ENCODE assay signal across 14 cellular contexts in genomic region chr9:98262056-98262455, GRCh38. TPM values are rescaled to one million over a fixed set of nuclear protein-coding genes. Genes with fewer than 3 reads are reported as not detected.
DNase-seq lines count a peak whose midpoint lies in the region; ATAC-seq, FAIRE-seq and TF ChIP-seq lines count a peak whose summit lies in the region.
"Had no signal": no experiment of that assay in that cellular context is flagged by ENCODE, and none has a peak within 500 bp of the region (broad histone marks: within the 10 kb centered on the region; RNA-seq: fewer than 3 reads in every experiment).

No MANE protein-coding gene starts in this region.

- no peak overlapping the region for H2AK5ac ChIP-seq in mesenchymal stem cell (ENCODE audit: low read length, severe bottlenecking)

- H4K91ac ChIP-seq in mesenchymal stem cell (ENCODE audit: low read length): no peak overlapping the region

- POLR2A ChIA-PET in K562 (lab: Yijun Ruan, JAX): interaction anchor here (1.5 kb wide), 1 partner anchor 57 kb away, joined by 3 read pairs; no protein-coding TSS in a partner anchor

- peaks cover 36% of the 10 kb centered on the region for H3K4me1 Mint-ChIP-seq in HFFc6 (ENCODE audit: low read depth)
- H3K4me1 Mint-ChIP-seq in osteocyte (ENCODE audit: unreplicated experiment): peaks cover 15% of the 10 kb centered on the region

- no TSS peak for BruUV-seq in K562 (replicated peaks; lab: Mats Ljungman, UMichigan)

- no peak overlapping the region for H3K4me3 Mint-ChIP-seq in HFFc6
- no peak overlapping the region for H3K4me3 Mint-ChIP-seq in osteocyte (ENCODE audit: unreplicated experiment)
- H3K4me3 Mint-ChIP-seq: CD4-positive, CD25-positive, alpha-beta regulatory T cell; GM23338 had no signal

- no peak overlapping the region for H3K14ac ChIP-seq in mesenchymal stem cell (ENCODE audit: low read length in 2 of 2)

- DNase-seq in HFFc6 (no peak), K562 (ENCODE audit: extremely low read depth in 1 of 4, low spot score in 3 of 4) (no peak), mesenchymal stem cell (no peak), osteocyte (ENCODE audit: extremely low spot score, unreplicated experiment) (no peak), HuH-7 (ENCODE audit: low spot score) (no peak), G401 (ENCODE audit: low spot score) (no peak)
- DNase-seq in NK-92 treated with Interleukin-12 subunit alpha and Interleukin-12 subunit beta, amount 100 ng/mL, for 24 hours (lab: John Stamatoyannopoulos, UW): no peak
- DNase-seq: 8988T; AML-193; CD4-positive, CD25-positive, alpha-beta regulatory T cell; DMS53; H7 had no signal

- H2BK120ac ChIP-seq in mesenchymal stem cell (ENCODE audit: low read depth, low read length): no peak overlapping the region

- WGBS in K562 (ENCODE audit: insufficient coverage, low coverage, missing lambda C conversion rate): 83% methylated on average over 3 of the region's 3 CpGs
- WGBS in mesenchymal stem cell: 99% methylated on average over 3 of the region's 3 CpGs

- no peaks in the 10 kb centered on the region for H3K36me3 Mint-ChIP-seq in HFFc6 (ENCODE audit: low read depth)
- H3K36me3 Mint-ChIP-seq in osteocyte (ENCODE audit: unreplicated experiment): no peaks in the 10 kb centered on the region
- H3K36me3 Mint-ChIP-seq: CD4-positive, CD25-positive, alpha-beta regulatory T cell had no signal

- H2AFZ ChIP-seq in K562 (ENCODE audit: low read depth, low read length) (peak overlapping the region; percentile 69), mesenchymal stem cell (ENCODE audit: low read depth, low read length) (no peak overlapping the region)

- H3K27ac Mint-ChIP-seq in HFFc6 (peak overlapping the region; percentile 1; the same call in 1 of the 2 replicates), osteocyte (ENCODE audit: unreplicated experiment) (peak overlapping the region; percentile 4)
- H3K27ac Mint-ChIP-seq: CD4-positive, CD25-positive, alpha-beta regulatory T cell; GM23338 had no signal

- no peaks in the 10 kb centered on the region for H3K9me1 ChIP-seq in K562 (ENCODE audit: control insufficient read depth, insufficient read depth, low read length)

- no peak overlapping the region for H2BK15ac ChIP-seq in mesenchymal stem cell (ENCODE audit: low read depth, poor library complexity, severe bottlenecking)

- no peak overlapping the region for H2BK12ac ChIP-seq in mesenchymal stem cell (ENCODE audit: low read length in 2 of 2)

- H3K9me3 ChIP-seq in K562 (replicated peaks; ENCODE audit: control insufficient read depth, insufficient read depth, low read depth, low read length): no peaks in the 10 kb centered on the region
- H3K9me3 ChIP-seq in mesenchymal stem cell (ENCODE audit: control insufficient read depth, low read length): no peaks in the 10 kb centered on the region
- H3K9me3 ChIP-seq: BLaER1 treated with 17β-estradiol and CSF1 and Interleukin-3, amounts not matched to agents 10 nM and 100 nM had no signal

- no peaks in the 10 kb centered on the region for H3K36me3 ChIP-seq in K562 (ENCODE audit: control insufficient read depth, insufficient read depth, low read length)
- no peaks in the 10 kb centered on the region for H3K36me3 ChIP-seq in mesenchymal stem cell (ENCODE audit: control insufficient read depth in 1 of 2, insufficient read depth in 2 of 2, low read depth in 1 of 2, low read length in 2 of 2)
- H3K36me3 ChIP-seq: BLaER1 treated with 17β-estradiol and CSF1 and Interleukin-3, amounts not matched to agents 10 nM and 100 nM had no signal

- no peaks in the 10 kb centered on the region for H4K20me1 ChIP-seq in K562 (replicated peaks; ENCODE audit: control insufficient read depth, insufficient read depth, low read length)
- H4K20me1 ChIP-seq: BLaER1 treated with 17β-estradiol and CSF1 and Interleukin-3, amounts not matched to agents 10 nM and 100 nM had no signal

- H3K4me1 ChIP-seq in K562 (replicated peaks in 1 of 2; ENCODE audit: control insufficient read depth in 2 of 2, insufficient read depth in 2 of 2, low read length in 2 of 2) (peaks cover 5 to 6% of the 10 kb centered on the region in 2 experiments; a peak in 3 of 5 replicates), mesenchymal stem cell (ENCODE audit: control insufficient read depth, insufficient read depth, low read depth, low read length) (peaks cover 2% of the 10 kb centered on the region)

- no peak for TF ChIP-seq POLR2A in K562 (conservative IDR thresholded peaks at IDR 0.05)

- no peak for TF ChIP-seq RAD21 in K562 (CRISPR knock-in tag; conservative IDR thresholded peaks at IDR 0.05 in 1 of 2, IDR thresholded peaks at IDR 0.05 in 1 of 2)

- TF ChIP-seq EP300 in K562 (IDR thresholded peaks at IDR 0.05; ENCODE audit: low read length): no peak

- in situ Hi-C loops in K562 (cut with MboI): loop anchor here (5.0 to 25.0 kb wide), 3 partner anchors 55 to 350 kb away; partner anchors contain the start of genes TRIM14 and TRMO
- in situ Hi-C loops in G401 (cut with HindIII; ENCODE audit: low sequenced_read_pairs): no loop called here

- TF ChIP-seq CTCF in HFFc6 (IDR thresholded peaks at IDR 0.05) (no peak), K562 (IDR thresholded peaks at IDR 0.05 in 2 of 3, conservative IDR thresholded peaks at IDR 0.05 in 1 of 3; ENCODE audit: insufficient read depth in 2 of 3, low read depth in 1 of 3, low read length in 3 of 3) (no peak), osteocyte (IDR thresholded peaks at IDR 0.05) (no peak)

- no peaks in the 10 kb centered on the region for H3K79me1 ChIP-seq in mesenchymal stem cell (replicated peaks; ENCODE audit: low read length, poor library complexity, severe bottlenecking)

- ATAC-seq in K562: no peak
- ATAC-seq: GM23338 had no signal

- H3K79me2 ChIP-seq in K562 (ENCODE audit: control insufficient read depth, insufficient read depth, low read length): 0 out of 3 replicates have a peak, but pooled peaks cover under 1% of the 10 kb centered on the region

- H3K9me3 Mint-ChIP-seq in HFFc6: no peaks in the 10 kb centered on the region
- H3K9me3 Mint-ChIP-seq in osteocyte (ENCODE audit: unreplicated experiment): no peaks in the 10 kb centered on the region
- H3K9me3 Mint-ChIP-seq: CD4-positive, CD25-positive, alpha-beta regulatory T cell; GM23338 had no signal

- H4K8ac ChIP-seq in mesenchymal stem cell (ENCODE audit: low read length): no peak overlapping the region

- H3K4me3 ChIP-seq in K562 (no peak overlapping the region), mesenchymal stem cell (ENCODE audit: insufficient read depth in 1 of 2, low read depth in 1 of 2, low read length in 2 of 2) (no peak overlapping the region)
- H3K4me3 ChIP-seq: BLaER1 treated with 17β-estradiol and CSF1 and Interleukin-3, amounts not matched to agents 10 nM and 100 nM; GM23338 had no signal

- intact Hi-C loops in K562 (cut with micrococcal nuclease): no loop called here

- H3K27me3 Mint-ChIP-seq in HFFc6 (ENCODE audit: insufficient read depth) (no peaks in the 10 kb centered on the region; the same call in 1 of the 2 replicates), osteocyte (ENCODE audit: unreplicated experiment) (peaks cover 5% of the 10 kb centered on the region)
- H3K27me3 Mint-ChIP-seq: CD4-positive, CD25-positive, alpha-beta regulatory T cell had no signal

- no peak overlapping the region for H3K23ac ChIP-seq in mesenchymal stem cell (ENCODE audit: low read length in 2 of 2)

- H3K9ac ChIP-seq in K562 (ENCODE audit: insufficient read depth in 1 of 2, low read depth in 2 of 2, low read length in 2 of 2) (no peak overlapping the region), mesenchymal stem cell (ENCODE audit: low read length) (peak overlapping the region; percentile 18)
- H3K9ac ChIP-seq: BLaER1 treated with 17β-estradiol and CSF1 and Interleukin-3, amounts not matched to agents 10 nM and 100 nM had no signal

- H3K27ac ChIP-seq in K562 (ENCODE audit: extremely low read depth, low read depth, low read length) (no peak overlapping the region; the same call in 2 of the 3 replicates), mesenchymal stem cell (ENCODE audit: low read length, poor library complexity, severe bottlenecking) (no peak overlapping the region)
- H3K27ac ChIP-seq: BLaER1 treated with 17β-estradiol and CSF1 and Interleukin-3, amounts not matched to agents 10 nM and 100 nM had no signal

- H3K4me2 ChIP-seq in K562 (ENCODE audit: insufficient read depth, low read length) (no peak overlapping the region), mesenchymal stem cell (ENCODE audit: low read length, poor library complexity, severe bottlenecking) (no peak overlapping the region)
- H3K4me2 ChIP-seq: BLaER1 treated with 17β-estradiol and CSF1 and Interleukin-3, amounts not matched to agents 10 nM and 100 nM; GM23338 had no signal

- FAIRE-seq in K562 (lab: Jason Lieb, UNC): no peak

- no peak overlapping the region for H3K18ac ChIP-seq in mesenchymal stem cell (ENCODE audit: low read depth in 1 of 2, low read length in 2 of 2)

- no peak overlapping the region for H2BK5ac ChIP-seq in mesenchymal stem cell (ENCODE audit: low read depth, low read length, poor library complexity, severe bottlenecking)

- no peaks in the 10 kb centered on the region for H3K27me3 ChIP-seq in K562 (ENCODE audit: control insufficient read depth in 2 of 2, insufficient read depth in 2 of 2, low read length in 2 of 2)
- no peaks in the 10 kb centered on the region for H3K27me3 ChIP-seq in mesenchymal stem cell (ENCODE audit: control insufficient read depth in 1 of 2, insufficient read depth in 1 of 2, low read length in 2 of 2)
- H3K27me3 ChIP-seq: BLaER1 treated with 17β-estradiol and CSF1 and Interleukin-3, amounts not matched to agents 10 nM and 100 nM had no signal

- CTCF ChIA-PET in K562 (lab: Yijun Ruan, JAX; ENCODE audit: low intra/inter-chr PET ratio): interaction anchor here (3.1 to 3.2 kb wide), 2 partner anchors 57 to 338 kb away, joined by 27 to 36 read pairs; no protein-coding TSS in a partner anchor

- no peak overlapping the region for H3K4ac ChIP-seq in mesenchymal stem cell (ENCODE audit: low read depth in 1 of 2, low read length in 2 of 2)

RNA-seq across cellular contexts. Expression of gene TBC1D2, which starts 6.6 kb away (rescaled TPM):
- 10 to 100 TPM; 31.9 to 39.4 (median 36.5) TPM for total RNA-seq in HFFc6 (2021; fragmentation: NEBNext Ultra II Directional; extraction: Animal tissue kit (Norgen Biotek cat#: 25700))
- total RNA-seq in K562 (2011; cell fraction: chromatin; rRNA removed; ENCODE audit: low replicate concordance): 7.6 and 15.3 TPM in 2 replicates
- 9.9 and 12.0 TPM in 2 replicates for total RNA-seq in K562 (2011; cell fraction: nucleolus; rRNA removed)
- 6.6 and 7.3 TPM in 2 replicates for total RNA-seq in K562 (2011; cell fraction: nucleoplasm; rRNA removed)
- total RNA-seq in K562 (2014; rRNA removed) (5.3 and 6.1 TPM in 2 replicates), K562 (2014; rRNA removed; fragmentation: Illumina TruSeq; extraction: Trizol) (1.4 and 1.8 TPM in 2 replicates), K562 (2015; rRNA removed; fragmentation: Illumina TruSeq; extraction: Trizol) (3.2 and 3.8 TPM in 2 replicates), K562 (2021) (6.1 and 7.0 TPM in 2 replicates), osteocyte (23.7 and 25.6 TPM in 2 replicates)
- polyA plus RNA-seq in K562 (2011; rRNA removed) (2.5 and 3.5 TPM in 2 replicates), K562 (2014; fragmentation: Illumina TruSeq; extraction: Trizol) (2.2 and 3.9 TPM in 2 replicates), K562 (2014; fragmentation: Nextera tagmentation; extraction: Ambion mirVana) (under 1 TPM; 0.10 to 0.21 TPM), K562 (2014; rRNA removed) (5.2 and 5.4 TPM in 2 replicates)
- 2.7 and 8.4 TPM in 2 replicates for polyA plus RNA-seq in K562 (2011; cell fraction: cytosol; rRNA removed)
- 5.7 and 10.1 TPM in 2 replicates for polyA plus RNA-seq in K562 (2011; cell fraction: nucleus; rRNA removed)
- 4.8 and 7.1 TPM in 2 replicates for polyA plus RNA-seq in K562 (2012)
- polyA minus RNA-seq in K562 (2011; rRNA and poly(A)+ RNA removed): 2.8 and 4.0 TPM in 2 replicates
- 4.3 and 4.5 TPM in 2 replicates for polyA minus RNA-seq in K562 (2011; cell fraction: cytosol; rRNA and poly(A)+ RNA removed)
- 4.8 and 5.6 TPM in 2 replicates for polyA minus RNA-seq in K562 (2011; cell fraction: nucleus; rRNA and poly(A)+ RNA removed)
- 28.4 TPM for polyA plus RNA-seq in mesenchymal stem cell (2013, experiment 1 of 2)
- polyA plus RNA-seq in mesenchymal stem cell (2013, experiment 2 of 2): 27.5 TPM
- 4.9 and 7.6 TPM in 2 replicates for total RNA-seq in G401 (2014; rRNA removed; shearing (Covaris generic))
